Comparison of ENCODE assay signal across 14 cellular contexts in genomic region chr5:69046375-69046957, GRCh38. TPM values are rescaled to one million over a fixed set of nuclear protein-coding genes. Genes with fewer than 3 reads are reported as not detected.
DNase-seq lines count a peak whose midpoint lies in the region; FAIRE-seq and TF ChIP-seq lines count a peak whose summit lies in the region.
"Had no signal": no experiment of that assay in that cellular context is flagged by ENCODE, and none has a peak within 500 bp of the region (broad histone marks: within the 10 kb centered on the region; RNA-seq: fewer than 3 reads in every experiment).

No MANE protein-coding gene starts in this region.

- H3K79me2 ChIP-seq in mesendoderm (ENCODE audit: control insufficient read depth, insufficient read depth, low read length) = no peaks in the 10 kb centered on the region

- H3K9me3 ChIP-seq in KOPT-K1 (ENCODE audit: insufficient read depth, low read length, poor library complexity, severe bottlenecking) = no peaks in the 10 kb centered on the region
- H3K9me3 ChIP-seq in effector memory CD4-positive, alpha-beta T cell (ENCODE audit: control insufficient read depth, low read length) = no peaks in the 10 kb centered on the region
- H3K9me3 ChIP-seq: vagina had no signal

- no peaks in the 10 kb centered on the region for H3K79me1 ChIP-seq in mesendoderm (ENCODE audit: low read length)

- no peak overlapping the region for H3K9ac ChIP-seq in mesendoderm (ENCODE audit: low read length)

- no peak overlapping the region for H3K18ac ChIP-seq in mesendoderm (ENCODE audit: low read length)

- no CpG with 5 or more reads among the region's 8 CpGs for WGBS in mesendoderm (ENCODE audit: extremely low coverage, insufficient coverage, low lambda C conversion rate)

- H2BK15ac ChIP-seq in mesendoderm (replicated peaks; ENCODE audit: low read depth) = no peak overlapping the region

- H3K27ac ChIP-seq in KOPT-K1 (ENCODE audit: low read depth, low read length, poor library complexity, severe bottlenecking) (peak overlapping the region; percentile 2), mesendoderm (ENCODE audit: low read depth, low read length) (no peak overlapping the region)
- no peak overlapping the region for H3K27ac ChIP-seq in effector memory CD4-positive, alpha-beta T cell (ENCODE audit: insufficient read depth, low read length, poor library complexity, severe bottlenecking)
- H3K27ac ChIP-seq: skin epidermis, vagina had no signal

- no peak overlapping the region for H3K56ac ChIP-seq in mesendoderm (ENCODE audit: low read length)

- in situ Hi-C loops in astrocyte of the spinal cord (cut with HindIII; ENCODE audit: low sequenced_read_pairs) = no loop called here
- in situ Hi-C loops in KBM-7 (cut with MboI; ENCODE audit: low pct_unique_long_range_greater_than_20kb, low sequenced_read_pairs) = no loop called here

- H3K23ac ChIP-seq in mesendoderm (ENCODE audit: low read length) = no peak overlapping the region

- H2BK120ac ChIP-seq in mesendoderm (ENCODE audit: low read depth, low read length) = no peak overlapping the region

- no peaks in the 10 kb centered on the region for H3K27me3 ChIP-seq in mesendoderm (ENCODE audit: insufficient read depth, low read length, poor library complexity)
- H3K27me3 ChIP-seq in effector memory CD4-positive, alpha-beta T cell (replicated peaks; ENCODE audit: control insufficient read depth, insufficient read depth, low read length, poor library complexity, severe bottlenecking) = no peaks in the 10 kb centered on the region
- H3K27me3 ChIP-seq: vagina had no signal

- H4K8ac ChIP-seq in mesendoderm (ENCODE audit: low read depth, low read length) = no peak overlapping the region

- no peak overlapping the region for H3K4me2 ChIP-seq in mesendoderm (ENCODE audit: low read length)

- no peak overlapping the region for H2AK5ac ChIP-seq in mesendoderm (ENCODE audit: low read length)

- FAIRE-seq in D721Med (lab: Jason Lieb, UNC) = no peak

- H3K4me1 ChIP-seq in mesendoderm (ENCODE audit: control insufficient read depth, low read depth, low read length) = no peaks in the 10 kb centered on the region
- no peaks in the 10 kb centered on the region for H3K4me1 ChIP-seq in effector memory CD4-positive, alpha-beta T cell (ENCODE audit: control insufficient read depth, insufficient read depth, low read length, poor library complexity, severe bottlenecking)
- H3K4me1 ChIP-seq: vagina had no signal

- peak overlapping the region; percentile 44 for H4K5ac ChIP-seq in mesendoderm (ENCODE audit: low read length)

- H3K4me3 ChIP-seq in astrocyte of the spinal cord (ENCODE audit: low read depth, low read length) (no peak overlapping the region), mesendoderm (ENCODE audit: low read length) (no peak overlapping the region)
- H3K4me3 ChIP-seq in effector memory CD4-positive, alpha-beta T cell (ENCODE audit: insufficient read depth, low read depth, low read length, poor library complexity, severe bottlenecking) = no peak overlapping the region
- H3K4me3 ChIP-seq: skin epidermis, vagina had no signal

- no peaks in the 10 kb centered on the region for H3K36me3 ChIP-seq in KOPT-K1 (ENCODE audit: insufficient read depth, low read length)
- H3K36me3 ChIP-seq in mesendoderm (ENCODE audit: control insufficient read depth, insufficient read depth, low read length) = no peaks in the 10 kb centered on the region
- H3K36me3 ChIP-seq in effector memory CD4-positive, alpha-beta T cell (ENCODE audit: control insufficient read depth, insufficient read depth, low read length) = no peaks in the 10 kb centered on the region
- H3K36me3 ChIP-seq: vagina had no signal

- no peak overlapping the region for H2BK5ac ChIP-seq in mesendoderm (ENCODE audit: low read length)

- no peak overlapping the region for H3K4ac ChIP-seq in mesendoderm (ENCODE audit: low read depth, low read length)

- peak; percentile 6 for DNase-seq in GDM1 (lab: John Stamatoyannopoulos, UW)
- peak; percentile 9 for DNase-seq in astrocyte of the spinal cord (ENCODE audit: low read depth, low spot score)
- DNase-seq in mesendoderm = peak; percentile 35
- DNase-seq in effector memory CD4-positive, alpha-beta T cell = no peak
- no peak for DNase-seq in KBM-7
- no peak for DNase-seq in D721Med (ENCODE audit: insufficient read length, low spot score)
- DNase-seq: activated CD4-positive, alpha-beta T cell treated with anti-CD3 and anti-CD28 coated beads, Interleukin-2, amount 50 U/mL, for 48 hours; dermis blood vessel endothelial cell; DMS 273 treated with DMSO at 0.1 percent for 48 hours; hypothalamus; NCI-H2171 had no signal

- TF ChIP-seq CTCF in astrocyte of the spinal cord (IDR thresholded peaks at IDR 0.05; ENCODE audit: low read depth, low read length) = no peak
- TF ChIP-seq CTCF in D721Med (IDR thresholded peaks at IDR 0.05; ENCODE audit: insufficient read depth, missing control alignments) = no peak

RNA-seq across cellular contexts. Expression of gene SLC30A5, which starts 47.3 kb away (rescaled TPM):
- 29.4 TPM for polyA plus RNA-seq in mesendoderm (2013, experiment 1 of 2)
- polyA plus RNA-seq in mesendoderm (2013, experiment 2 of 2) = 31.9 TPM

Comparison
In these comparisons a context has a peak if more than half of its experiments do, and no peak if none do; other contexts are left out.
1. DNase-seq: peak in GDM1 (single experiment), astrocyte of the spinal cord (single experiment) and mesendoderm (single experiment); none in effector memory CD4-positive, alpha-beta T cell (0 of 3), KBM-7 (single experiment) and D721Med (single experiment).